ENCODE assay signal across 22 cellular contexts in the genomic region with DNA sequence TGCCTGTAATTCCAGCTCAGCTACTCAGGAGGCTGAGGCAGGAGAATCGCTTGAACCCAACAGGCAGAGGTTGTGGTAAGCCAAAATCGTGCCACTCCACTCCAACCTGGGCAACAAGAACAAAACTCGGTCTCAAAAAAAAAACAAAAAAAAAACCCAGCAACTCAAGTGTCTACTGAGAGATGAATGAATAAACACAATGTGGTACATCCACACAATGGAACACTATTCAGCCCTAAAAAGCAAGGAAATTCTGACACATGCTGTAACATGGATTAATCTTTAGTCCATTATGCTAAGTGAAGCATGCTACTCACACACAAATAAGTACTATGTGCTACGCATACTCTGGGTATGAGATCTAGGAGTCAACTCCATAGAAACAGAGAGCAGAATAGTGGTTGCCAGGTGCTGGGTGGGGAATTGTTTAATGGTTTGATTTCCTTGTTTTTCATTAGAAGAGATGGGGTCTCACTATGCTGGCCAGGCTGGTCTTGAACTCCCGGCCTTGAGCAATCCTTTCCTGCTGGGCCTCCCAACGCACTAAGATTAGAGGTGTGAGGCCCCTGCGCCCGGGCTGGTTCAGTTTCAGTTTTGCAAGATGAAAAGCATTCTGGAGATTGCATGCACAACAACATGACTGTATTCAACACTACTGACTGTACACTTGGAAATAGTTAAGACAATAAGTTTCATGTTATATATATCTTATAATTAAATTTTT. TPM values are rescaled to one million over a fixed set of nuclear protein-coding genes. Genes with fewer than 3 reads are reported as not detected.
"Had no signal": no experiment of that assay in that cellular context is flagged by ENCODE, and none has a peak within 500 bp of the region (broad histone marks: within the 10 kb centered on the region; RNA-seq: fewer than 3 reads in every experiment).

No MANE protein-coding gene starts in this region.

- H3K27ac ChIP-seq: HL-60 had no signal

- H3K9me3 ChIP-seq: MG63 had no signal

- H3K27me3 ChIP-seq: MG63 had no signal

- FAIRE-seq: HTR-8/SVneo, RCC 7860 had no signal

- H3K4me3 ChIP-seq: MG63 had no signal

- DNase-seq: Karpas-422, KG1, MG63, NCI-H1092, NCI-H1105 treated with DMSO at 0.1 percent for 48 hours, NCI-H1417 treated with DMSO at 0.1 percent for 48 hours, NCI-H146, NCI-H1694 treated with DMSO at 0.1 percent for 48 hours, NCI-H1930, NCI-H2081, NCI-H2107, NCI-H2227 treated with DMSO at 0.1 percent for 48 hours, NCI-H524, NCI-H526 treated with DMSO at 0.1 percent for 48 hours, NCI-H748 treated with DMSO at 0.1 percent for 48 hours, RPMI8226, SHP77 had no signal

RNA-seq across cellular contexts. Expression of gene TUBA3E, which starts 32.8 kb away (rescaled TPM):
- total RNA-seq: NCI-H460, SK-MEL-5 had no signal

RNA-seq across cellular contexts. Expression of gene POTEF, which starts 36.4 kb away (rescaled TPM):
- total RNA-seq: NCI-H460, SK-MEL-5 had no signal
